Comparison of ENCODE assay signal across 8 cellular contexts in genomic region chr19:10333758-10334339, GRCh38. TPM values are rescaled to one million over a fixed set of nuclear protein-coding genes. Genes with fewer than 3 reads are reported as not detected.
DNase-seq lines count a peak whose midpoint lies in the region; ATAC-seq and TF ChIP-seq lines count a peak whose summit lies in the region.

No MANE protein-coding gene starts in this region.

- no peaks in the 10 kb centered on the region; the same call in 1 of the 2 replicates for H4K20me1 ChIP-seq in Karpas-422 (ENCODE audit: insufficient read depth, low read depth, low read length)

- peaks cover 6% of the 10 kb centered on the region for H3K36me3 ChIP-seq in Karpas-422 (ENCODE audit: insufficient read depth, low read length)

- TF ChIP-seq POLR2A in GM18505 (IDR thresholded peaks at IDR 0.05; ENCODE audit: borderline replicate concordance, extremely low read depth, insufficient read depth, insufficient read length), result no peak

- H3K27ac ChIP-seq in Karpas-422 (ENCODE audit: low read length), result no peak overlapping the region

- H3K9me3 Mint-ChIP-seq in naive B cell, result no peaks in the 10 kb centered on the region

- peaks cover 41% of the 10 kb centered on the region for H3K4me1 ChIP-seq in Karpas-422 (ENCODE audit: low read length)

- no peak overlapping the region for H2AFZ ChIP-seq in Karpas-422 (ENCODE audit: low read length)

- peaks cover 22 to 55% (median 55%) of the 10 kb centered on the region in 3 donors for H3K4me1 Mint-ChIP-seq in naive B cell

- H3K9me3 ChIP-seq in Karpas-422 (ENCODE audit: low read length), result no peaks in the 10 kb centered on the region

- H3K79me2 ChIP-seq in Karpas-422 (ENCODE audit: low read length), result peaks cover 43% of the 10 kb centered on the region

- H3K4me3 Mint-ChIP-seq in naive B cell, result peak overlapping the region; percentile 94 to 99 (median 97)

- peak overlapping the region; percentile 79 for H3K9ac ChIP-seq in Karpas-422 (ENCODE audit: low read length)

- H3K4me3 ChIP-seq in Karpas-422 (ENCODE audit: low read length) (peak overlapping the region; percentile 76), choroid plexus epithelial cell (ENCODE audit: low read depth, low read length) (peak overlapping the region; percentile 72)

- no peaks in the 10 kb centered on the region for H3K9me2 ChIP-seq in Karpas-422 (replicated peaks; ENCODE audit: insufficient read depth, low read length)

- TF ChIP-seq CTCF in choroid plexus epithelial cell (conservative IDR thresholded peaks at IDR 0.05; ENCODE audit: low read depth, low read length), result no peak

- H3K27ac Mint-ChIP-seq in naive B cell, result peak overlapping the region; percentile 92 to 98 (median 96)

- no peaks in the 10 kb centered on the region for H3K36me3 Mint-ChIP-seq in naive B cell

- H3K27me3 ChIP-seq in Karpas-422 (ENCODE audit: low read length), result no peaks in the 10 kb centered on the region

- DNase-seq in ELR (ENCODE audit: low read depth) (peak; percentile 38), Karpas-422 (no peak), choroid plexus epithelial cell (ENCODE audit: low read depth) (peak; percentile 13), naive B cell (no peak), mesenteric fat pad (ENCODE audit: low spot score) (no peak), D341Med (ENCODE audit: low spot score) (no peak), NCI-H1048 (lab: John Stamatoyannopoulos, UW) (no peak)

- peak overlapping the region; percentile 91 for H3K4me2 ChIP-seq in Karpas-422 (ENCODE audit: low read depth, low read length, poor library complexity, severe bottlenecking)

- no peaks in the 10 kb centered on the region for H3K27me3 Mint-ChIP-seq in naive B cell

- no peak for ATAC-seq in naive B cell (ENCODE audit: low read depth in 2 of 2)
- ATAC-seq in GM18505 (IDR thresholded peaks at IDR 0.05; ENCODE audit: unreplicated experiment), result no peak

RNA-seq across cellular contexts. Expression of gene RAVER1, which starts 0.5 kb away (rescaled TPM):
- total RNA-seq in Karpas-422 (2014; rRNA removed; shearing (Covaris generic); ENCODE audit: low replicate concordance), result 13.2 and 19.6 TPM in 2 replicates
- 10 to 100 TPM; 12.0 to 25.0 (median 15.0) TPM for polyA plus RNA-seq in naive B cell (ENCODE audit: low read depth in 6 of 6)
- total RNA-seq in mesenteric fat pad, result 23.0 TPM

RNA-seq across cellular contexts. Expression of gene ICAM3, which starts 5.6 kb away (rescaled TPM):
- 92.1 and 206 TPM in 2 replicates for total RNA-seq in Karpas-422 (2014; rRNA removed; shearing (Covaris generic); ENCODE audit: low replicate concordance)
- 100 to 1,000 TPM; 156 to 235 (median 200) TPM for polyA plus RNA-seq in naive B cell (ENCODE audit: low read depth in 6 of 6)
- 25.0 TPM for total RNA-seq in mesenteric fat pad

RNA-seq across cellular contexts. Expression of gene FDX2, which starts 18.0 kb away (rescaled TPM):
- total RNA-seq in Karpas-422 (2014; rRNA removed; shearing (Covaris generic); ENCODE audit: low replicate concordance), result 11.9 and 23.2 TPM in 2 replicates
- polyA plus RNA-seq in naive B cell (ENCODE audit: low read depth in 6 of 6), result 10 to 100 TPM; 12.9 to 36.6 (median 15.5) TPM
- total RNA-seq in mesenteric fat pad, result 18.2 TPM

RNA-seq across cellular contexts. Expression of gene ZGLP1, which starts 24.2 kb away (rescaled TPM):
- total RNA-seq in Karpas-422 (2014; rRNA removed; shearing (Covaris generic); ENCODE audit: low replicate concordance), result 5.3 and 7.1 TPM in 2 replicates
- polyA plus RNA-seq in naive B cell (ENCODE audit: low read depth in 6 of 6), result under 1 TPM in 2 of 6 donors, not detected in 4; 0.73 to 0.86 TPM
- total RNA-seq in mesenteric fat pad, result 0.55 TPM

RNA-seq across cellular contexts. Expression of gene ICAM5, which starts 44.1 kb away (rescaled TPM):
- total RNA-seq in Karpas-422 (2014; rRNA removed; shearing (Covaris generic); ENCODE audit: low replicate concordance), result 4.5 and 9.1 TPM in 2 replicates
- not detected for polyA plus RNA-seq in naive B cell (ENCODE audit: low read depth in 6 of 6)
- 1.2 TPM for total RNA-seq in mesenteric fat pad

Comparison
In these comparisons a context has a peak if more than half of its experiments do, and no peak if none do; other contexts are left out.
1. DNase-seq: peak in ELR (single experiment) and choroid plexus epithelial cell (single experiment); none in Karpas-422 (single experiment), naive B cell (single experiment), mesenteric fat pad (single experiment), D341Med (single experiment) and NCI-H1048 (single experiment).